In the genomic region with DNA sequence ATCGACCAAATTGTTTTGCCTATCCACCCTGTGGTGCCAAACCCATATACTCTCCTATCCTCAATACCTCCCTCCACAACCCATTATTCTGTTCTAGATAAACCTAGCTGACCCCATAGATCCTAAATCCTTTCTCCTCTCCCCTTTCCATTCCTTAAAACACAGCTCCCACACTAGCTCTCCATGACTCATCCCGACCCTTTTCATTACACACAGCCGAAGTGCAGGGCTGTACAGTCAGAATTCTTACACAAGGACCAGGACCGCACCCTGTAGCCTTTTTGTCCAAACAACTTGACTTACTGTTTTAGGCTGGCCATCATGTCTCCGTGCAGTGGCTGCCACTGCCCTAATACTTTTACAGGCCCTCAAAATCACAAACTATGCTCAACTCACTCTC, we compare ENCODE assay signal across 8 cellular contexts. TPM values are rescaled to one million over a fixed set of nuclear protein-coding genes. Genes with fewer than 3 reads are reported as not detected.
DNase-seq lines count a peak whose midpoint lies in the region; ATAC-seq and TF ChIP-seq lines count a peak whose summit lies in the region.
"Not testable (repeated sequence)": the region's sequence is repeated elsewhere in the genome, so short reads cannot be mapped to it uniquely, and the experiment has no call there.

No MANE protein-coding gene starts in this region.

- H2AFZ ChIP-seq in trophoblast cell (ENCODE audit: insufficient read depth, low read length, poor library complexity), result not testable (repeated sequence)

- H3K23ac ChIP-seq in trophoblast cell (ENCODE audit: low read length), result not testable (repeated sequence)

- not testable (repeated sequence) for H3K79me2 ChIP-seq in trophoblast cell (ENCODE audit: control insufficient read depth, insufficient read depth, low read length, poor library complexity)

- 100% methylated on average over 1 of the region's 5 CpGs for WGBS in trophoblast cell (ENCODE audit: extremely low coverage, insufficient coverage, insufficient read length)

- H3K36me3 ChIP-seq in CD4-positive, CD25-positive, alpha-beta regulatory T cell (ENCODE audit: control insufficient read depth, insufficient read depth, low read length); lower lobe of right lung; trophoblast cell (ENCODE audit: control insufficient read depth in 1 of 2, insufficient read depth in 2 of 2, low read length in 2 of 2): not testable (repeated sequence)

- intact Hi-C loops in MCF 10A (cut with micrococcal nuclease), result loop anchor here (5.0 kb wide), 1 partner anchor 65 kb away; no protein-coding TSS in a partner anchor
- intact Hi-C loops in lower lobe of right lung (cut with DNase I), result not testable (repeated sequence)

- CTCF ChIA-PET in T-cell (lab: Charles Lee), result not testable (repeated sequence)
- CTCF ChIA-PET in MCF 10A (lab: Yijun Ruan, JAX), result interaction anchor here (0.7 kb wide), 1 partner anchor 14 kb away, joined by 3 read pairs; no protein-coding TSS in a partner anchor

- peak overlapping the region in 2 of 3 donors; percentile 75 to 89 for H3K27ac Mint-ChIP-seq in CD4-positive, CD25-positive, alpha-beta regulatory T cell
- H3K27ac Mint-ChIP-seq in T-cell, result peak overlapping the region; percentile 0 to 48
- H3K27ac Mint-ChIP-seq in activated T-helper 17 cell treated with anti-CD3 and anti-CD28 coated beads, Interleukin-2, amount 50 U/mL, for 72 hours, result peak overlapping the region; percentile 2
- peak overlapping the region; percentile 35 for H3K27ac Mint-ChIP-seq in MCF 10A (ENCODE audit: low read depth, unreplicated experiment)

- H3K9ac ChIP-seq in trophoblast cell (ENCODE audit: low read length), result not testable (repeated sequence)

- H3K27me3 ChIP-seq in CD4-positive, CD25-positive, alpha-beta regulatory T cell (ENCODE audit: control insufficient read depth, insufficient read depth, low read length); lower lobe of right lung (ENCODE audit: low read depth); trophoblast cell (ENCODE audit: insufficient read depth, low read length): not testable (repeated sequence)

- H3K4me1 ChIP-seq in CD4-positive, CD25-positive, alpha-beta regulatory T cell (ENCODE audit: control insufficient read depth, insufficient read depth, low read length, poor library complexity, severe bottlenecking), result peaks cover 37% of the 10 kb centered on the region
- peaks cover 14% of the 10 kb centered on the region for H3K4me1 ChIP-seq in lower lobe of right lung
- H3K4me1 ChIP-seq in trophoblast cell (ENCODE audit: control insufficient read depth in 1 of 2, insufficient read depth in 2 of 2, low read length in 2 of 2), result not testable (repeated sequence)

- not testable (repeated sequence) for H4K91ac ChIP-seq in trophoblast cell (ENCODE audit: low read depth, low read length)

- ATAC-seq in CD4-positive, CD25-positive, alpha-beta regulatory T cell (ENCODE audit: low read depth in 2 of 2); T-cell (replicated peaks in 1 of 4); activated T-helper 17 cell treated with anti-CD3 and anti-CD28 coated beads, Interleukin-2, amount 50 U/mL, for 72 hours (replicated peaks): not testable (repeated sequence)
- peak in 1 of 2 donors; percentile 35 for ATAC-seq in lower lobe of right lung

- H2BK5ac ChIP-seq in trophoblast cell (ENCODE audit: low read depth, low read length, poor library complexity), result not testable (repeated sequence)

- H3K4ac ChIP-seq in trophoblast cell (ENCODE audit: low read depth, low read length), result not testable (repeated sequence)

- H3K14ac ChIP-seq in trophoblast cell (ENCODE audit: low read length), result not testable (repeated sequence)

- peak overlapping the region in 2 of 4 donors; percentile 4 to 63 for H3K4me3 Mint-ChIP-seq in CD4-positive, CD25-positive, alpha-beta regulatory T cell
- H3K4me3 Mint-ChIP-seq in T-cell; activated T-helper 17 cell treated with anti-CD3 and anti-CD28 coated beads, Interleukin-2, amount 50 U/mL, for 72 hours; MCF 10A (ENCODE audit: unreplicated experiment): not testable (repeated sequence)

- H3K9me3 Mint-ChIP-seq in CD4-positive, CD25-positive, alpha-beta regulatory T cell; T-cell; activated T-helper 17 cell treated with anti-CD3 and anti-CD28 coated beads, Interleukin-2, amount 50 U/mL, for 72 hours; MCF 10A (ENCODE audit: unreplicated experiment): not testable (repeated sequence)

- H4K12ac ChIP-seq in trophoblast cell (ENCODE audit: low read depth, low read length), result not testable (repeated sequence)

- DNase-seq in CD4-positive, CD25-positive, alpha-beta regulatory T cell; T-cell; lower lobe of right lung: not testable (repeated sequence)
- DNase-seq in HCEC 1CT, result peak; percentile 33
- peak; percentile 55 for DNase-seq in MCF 10A (ENCODE audit: unreplicated experiment)
- DNase-seq in fibroblast of peridontal ligament (ENCODE audit: extremely low read depth), result peak; percentile 60
- peak; percentile 45 to 54 for DNase-seq in trophoblast cell

- H2BK12ac ChIP-seq in trophoblast cell (ENCODE audit: low read length), result not testable (repeated sequence)

- not testable (repeated sequence) for H3K36me3 Mint-ChIP-seq in CD4-positive, CD25-positive, alpha-beta regulatory T cell; T-cell; activated T-helper 17 cell treated with anti-CD3 and anti-CD28 coated beads, Interleukin-2, amount 50 U/mL, for 72 hours (ENCODE audit: low read depth); MCF 10A (ENCODE audit: insufficient read depth, unreplicated experiment)

- BruUV-seq in MCF 10A (replicated peaks; lab: Mats Ljungman, UMichigan), result not testable (repeated sequence)

- H3K27ac ChIP-seq in CD4-positive, CD25-positive, alpha-beta regulatory T cell (ENCODE audit: insufficient read depth, low read length, poor library complexity, severe bottlenecking); trophoblast cell (ENCODE audit: low read depth, low read length): not testable (repeated sequence)
- H3K27ac ChIP-seq in lower lobe of right lung, result peak overlapping the region; percentile 67

- H4K8ac ChIP-seq in trophoblast cell (ENCODE audit: low read depth, low read length), result not testable (repeated sequence)

- not testable (repeated sequence) for H2BK120ac ChIP-seq in trophoblast cell (ENCODE audit: insufficient read depth, low read length, poor library complexity)

- not testable (repeated sequence) for TF ChIP-seq CTCF in MCF 10A (IDR thresholded peaks at IDR 0.05; ENCODE audit: unreplicated experiment); lower lobe of right lung (IDR thresholded peaks at IDR 0.05)

- not testable (repeated sequence) for H3K79me1 ChIP-seq in trophoblast cell (ENCODE audit: low read length)

- H3K9me3 ChIP-seq in CD4-positive, CD25-positive, alpha-beta regulatory T cell (ENCODE audit: control insufficient read depth in 2 of 2, low read length in 2 of 2); lower lobe of right lung; trophoblast cell (ENCODE audit: insufficient read depth, low read depth, low read length): not testable (repeated sequence)

- not testable (repeated sequence) for H3K18ac ChIP-seq in trophoblast cell (ENCODE audit: low read length)

- H3K4me1 Mint-ChIP-seq in CD4-positive, CD25-positive, alpha-beta regulatory T cell, result peaks cover 12 to 43% (median 19%) of the 10 kb centered on the region in 4 donors
- H3K4me1 Mint-ChIP-seq in T-cell (peaks cover 34 to 48% (median 39%) of the 10 kb centered on the region in 3 donors), MCF 10A (ENCODE audit: insufficient read depth, unreplicated experiment) (peaks cover 15% of the 10 kb centered on the region)
- not testable (repeated sequence) for H3K4me1 Mint-ChIP-seq in activated T-helper 17 cell treated with anti-CD3 and anti-CD28 coated beads, Interleukin-2, amount 50 U/mL, for 72 hours

- H2AK5ac ChIP-seq in trophoblast cell (ENCODE audit: low read length), result not testable (repeated sequence)

- H3K27me3 Mint-ChIP-seq in CD4-positive, CD25-positive, alpha-beta regulatory T cell; T-cell; activated T-helper 17 cell treated with anti-CD3 and anti-CD28 coated beads, Interleukin-2, amount 50 U/mL, for 72 hours; MCF 10A (ENCODE audit: insufficient read depth, unreplicated experiment): not testable (repeated sequence)

- H3K4me3 ChIP-seq in CD4-positive, CD25-positive, alpha-beta regulatory T cell (ENCODE audit: low read depth, low read length); trophoblast cell (ENCODE audit: low read depth, low read length): not testable (repeated sequence)
- peak overlapping the region; percentile 45 for H3K4me3 ChIP-seq in lower lobe of right lung

- not testable (repeated sequence) for H3K4me2 ChIP-seq in trophoblast cell (ENCODE audit: low read length)

- POLR2A ChIA-PET in T-cell (lab: Charles Lee), result not testable (repeated sequence)
- POLR2A ChIA-PET in MCF 10A (lab: Yijun Ruan, JAX), result interaction anchor here (0.6 to 3.9 kb wide), 5 partner anchors 28 to 1078 kb away, joined by 3 to 19 read pairs (median 4); no protein-coding TSS in a partner anchor

RNA-seq across cellular contexts. Expression of a gene that starts 24.2 kb away (rescaled TPM):
- 45.1 TPM for total RNA-seq in CD4-positive, CD25-positive, alpha-beta regulatory T cell
- polyA plus RNA-seq in CD4-positive, CD25-positive, alpha-beta regulatory T cell, result 100 to 1,000 TPM in 2 of 4 donors, 10 to 100 TPM in 2; 88.0 to 104 (median 97.5) TPM
- 10 to 100 TPM; 36.3 to 91.4 (median 87.7) TPM for total RNA-seq in T-cell
- total RNA-seq in activated T-helper 17 cell treated with anti-CD3 and anti-CD28 coated beads, Interleukin-2, amount 50 U/mL, for 72 hours, result 10 to 100 TPM; 62.2 to 77.3 TPM
- total RNA-seq in MCF 10A (2022), result 39.7 and 47.7 TPM in 2 replicates
- 36.0 TPM for total RNA-seq in lower lobe of right lung
- 54.8 and 56.1 TPM in 2 replicates for polyA plus RNA-seq in trophoblast cell (2013)

RNA-seq across cellular contexts. Expression of a gene that starts 29.4 kb away (rescaled TPM):
- total RNA-seq in CD4-positive, CD25-positive, alpha-beta regulatory T cell, result 19.4 TPM
- polyA plus RNA-seq in CD4-positive, CD25-positive, alpha-beta regulatory T cell, result 10 to 100 TPM in 2 of 4 donors, 1 to 10 TPM in 2; 8.3 to 13.5 (median 11.5) TPM
- 10 to 100 TPM; 17.6 to 32.0 (median 26.3) TPM for total RNA-seq in T-cell
- 10 to 100 TPM in 1 of 2 donors, 1 to 10 TPM in 1; 6.9 to 20.0 TPM for total RNA-seq in activated T-helper 17 cell treated with anti-CD3 and anti-CD28 coated beads, Interleukin-2, amount 50 U/mL, for 72 hours
- total RNA-seq in MCF 10A (2022), result 12.3 and 15.5 TPM in 2 replicates
- total RNA-seq in lower lobe of right lung, result 27.5 TPM
- 10.8 and 10.9 TPM in 2 replicates for polyA plus RNA-seq in trophoblast cell (2013)

RNA-seq across cellular contexts. Expression of a gene that starts 33.1 kb away (rescaled TPM):
- 281 TPM for total RNA-seq in CD4-positive, CD25-positive, alpha-beta regulatory T cell
- 100 to 1,000 TPM; 251 to 314 (median 262) TPM for polyA plus RNA-seq in CD4-positive, CD25-positive, alpha-beta regulatory T cell
- total RNA-seq in T-cell (100 to 1,000 TPM; 224 to 271 (median 254) TPM), MCF 10A (2022) (84.9 and 87.9 TPM in 2 replicates), lower lobe of right lung (206 TPM)
- total RNA-seq in activated T-helper 17 cell treated with anti-CD3 and anti-CD28 coated beads, Interleukin-2, amount 50 U/mL, for 72 hours, result 100 to 1,000 TPM; 176 to 194 TPM
- polyA plus RNA-seq in trophoblast cell (2013), result 62.9 and 65.4 TPM in 2 replicates

RNA-seq across cellular contexts. Expression of a gene that starts 44.7 kb away (rescaled TPM):
- 8.7 TPM for total RNA-seq in CD4-positive, CD25-positive, alpha-beta regulatory T cell
- polyA plus RNA-seq in CD4-positive, CD25-positive, alpha-beta regulatory T cell, result 1 to 10 TPM in 3 of 4 donors, under 1 TPM in 1; 0.41 to 3.9 (median 1.3) TPM
- total RNA-seq in T-cell (1 to 10 TPM; 1.1 to 2.9 (median 1.8) TPM), MCF 10A (2022) (20.3 and 27.1 TPM in 2 replicates), lower lobe of right lung (2.7 TPM)
- 100 to 1,000 TPM; 101 to 108 TPM for total RNA-seq in activated T-helper 17 cell treated with anti-CD3 and anti-CD28 coated beads, Interleukin-2, amount 50 U/mL, for 72 hours
- 66.1 and 66.6 TPM in 2 replicates for polyA plus RNA-seq in trophoblast cell (2013)

RNA-seq across cellular contexts. Expression of a gene that starts 48.2 kb away (rescaled TPM):
- total RNA-seq in CD4-positive, CD25-positive, alpha-beta regulatory T cell, result 59.2 TPM
- polyA plus RNA-seq in CD4-positive, CD25-positive, alpha-beta regulatory T cell, result 1 to 10 TPM; 7.2 to 9.4 (median 8.1) TPM
- total RNA-seq in T-cell, result 10 to 100 TPM; 55.9 to 72.0 (median 66.0) TPM
- 10 to 100 TPM; 37.7 to 73.4 TPM for total RNA-seq in activated T-helper 17 cell treated with anti-CD3 and anti-CD28 coated beads, Interleukin-2, amount 50 U/mL, for 72 hours
- 30.4 and 37.9 TPM in 2 replicates for total RNA-seq in MCF 10A (2022)
- total RNA-seq in lower lobe of right lung, result 117 TPM
- 151 and 154 TPM in 2 replicates for polyA plus RNA-seq in trophoblast cell (2013)

Comparison
In these comparisons a context has a peak if more than half of its experiments do, and no peak if none do; other contexts are left out.
1. H3K27ac Mint-ChIP-seq: peak in every context shown above with its lines; median percentile 82 in CD4-positive, CD25-positive, alpha-beta regulatory T cell; 35 in MCF 10A; 24 in T-cell; 2 in activated T-helper 17 cell treated with anti-CD3 and anti-CD28 coated beads, Interleukin-2, amount 50 U/mL, for 72 hours.